Comparison of ENCODE assay signal across 14 cellular contexts in genomic region chr6:163310096-163310972, GRCh38.
"Had no signal": no experiment of that assay in that cellular context is flagged by ENCODE, and none has a peak within 500 bp of the region (broad histone marks: within the 10 kb centered on the region; RNA-seq: fewer than 3 reads in every experiment).

No MANE protein-coding gene starts in this region.

- DNase-seq: activated CD4-positive, alpha-beta T cell treated with anti-CD3 and anti-CD28 coated beads for 36 hours; activated CD4-positive, alpha-beta T cell treated with anti-CD3 and anti-CD28 coated beads, Interleukin-2, amount 50 U/mL, for 48 hours; activated gamma-delta T cell; colonic mucosa; lower lobe of right lung; naive thymus-derived CD8-positive, alpha-beta T cell; ovary; stimulated activated CD4-positive, alpha-beta T cell treated with anti-CD3 and anti-CD28 coated beads, Interleukin-4, amount 100 ng/mL, for 24 hours; stomach had no signal

- H3K36me3 ChIP-seq: colonic mucosa, lower lobe of right lung, ovary, stomach had no signal

- H3K36me3 Mint-ChIP-seq: activated naive CD4-positive, alpha-beta T cell treated with anti-CD3 and anti-CD28 coated beads, Interleukin-2, amount 50 U/mL, for 24 hours; naive thymus-derived CD8-positive, alpha-beta T cell; stimulated activated effector memory CD8-positive, alpha-beta T cell treated with anti-CD3 and anti-CD28 coated beads, Interleukin-12 subunit alpha, Interleukin-12 subunit beta, amount 100 ng/mL, for 72 hours had no signal

- H3K4me1 ChIP-seq: colonic mucosa, lower lobe of right lung, stomach had no signal

- H3K27ac Mint-ChIP-seq: activated CD4-positive, alpha-beta T cell treated with anti-CD3 and anti-CD28 coated beads for 36 hours; activated naive CD4-positive, alpha-beta T cell treated with anti-CD3 and anti-CD28 coated beads, Interleukin-2, amount 50 U/mL, for 24 hours; naive thymus-derived CD8-positive, alpha-beta T cell; stimulated activated effector memory CD8-positive, alpha-beta T cell treated with anti-CD3 and anti-CD28 coated beads, Interleukin-12 subunit alpha, Interleukin-12 subunit beta, amount 100 ng/mL, for 72 hours; T-helper 2 cell treated with Interferon-gamma antibody and Interleukin-4, amounts not matched to agents 5 μg/mL and 100 μg/mL, for 36 hours had no signal

- FAIRE-seq: TTC549 had no signal

- H3K4me1 Mint-ChIP-seq: activated CD4-positive, alpha-beta T cell treated with anti-CD3 and anti-CD28 coated beads for 36 hours; activated naive CD4-positive, alpha-beta T cell treated with anti-CD3 and anti-CD28 coated beads, Interleukin-2, amount 50 U/mL, for 24 hours; naive thymus-derived CD8-positive, alpha-beta T cell; stimulated activated effector memory CD8-positive, alpha-beta T cell treated with anti-CD3 and anti-CD28 coated beads, Interleukin-12 subunit alpha, Interleukin-12 subunit beta, amount 100 ng/mL, for 72 hours had no signal

- H3K27me3 ChIP-seq: colonic mucosa, ovary, stomach had no signal

- ATAC-seq: naive thymus-derived CD8-positive, alpha-beta T cell; sciatic nerve; stimulated activated effector memory CD8-positive, alpha-beta T cell treated with anti-CD3 and anti-CD28 coated beads, Interleukin-12 subunit alpha, Interleukin-12 subunit beta, amount 100 ng/mL, for 72 hours had no signal

- H3K4me3 ChIP-seq: colonic mucosa, lower lobe of right lung, ovary, stomach had no signal

- H3K9me3 Mint-ChIP-seq: activated naive CD4-positive, alpha-beta T cell treated with anti-CD3 and anti-CD28 coated beads, Interleukin-2, amount 50 U/mL, for 24 hours; stimulated activated effector memory CD8-positive, alpha-beta T cell treated with anti-CD3 and anti-CD28 coated beads, Interleukin-12 subunit alpha, Interleukin-12 subunit beta, amount 100 ng/mL, for 72 hours; T-helper 2 cell treated with Interferon-gamma antibody and Interleukin-4, amounts not matched to agents 5 μg/mL and 100 μg/mL, for 36 hours had no signal

- H3K9me3 ChIP-seq: colonic mucosa, lower lobe of right lung, ovary, stomach had no signal

- H3K4me3 Mint-ChIP-seq: activated CD4-positive, alpha-beta T cell treated with anti-CD3 and anti-CD28 coated beads for 36 hours; activated naive CD4-positive, alpha-beta T cell treated with anti-CD3 and anti-CD28 coated beads, Interleukin-2, amount 50 U/mL, for 24 hours; naive thymus-derived CD8-positive, alpha-beta T cell; stimulated activated effector memory CD8-positive, alpha-beta T cell treated with anti-CD3 and anti-CD28 coated beads, Interleukin-12 subunit alpha, Interleukin-12 subunit beta, amount 100 ng/mL, for 72 hours; T-helper 2 cell treated with Interferon-gamma antibody and Interleukin-4, amounts not matched to agents 5 μg/mL and 100 μg/mL, for 36 hours had no signal

- H3K27ac ChIP-seq: colonic mucosa, lower lobe of right lung, ovary, stomach had no signal
